In the genomic region with DNA sequence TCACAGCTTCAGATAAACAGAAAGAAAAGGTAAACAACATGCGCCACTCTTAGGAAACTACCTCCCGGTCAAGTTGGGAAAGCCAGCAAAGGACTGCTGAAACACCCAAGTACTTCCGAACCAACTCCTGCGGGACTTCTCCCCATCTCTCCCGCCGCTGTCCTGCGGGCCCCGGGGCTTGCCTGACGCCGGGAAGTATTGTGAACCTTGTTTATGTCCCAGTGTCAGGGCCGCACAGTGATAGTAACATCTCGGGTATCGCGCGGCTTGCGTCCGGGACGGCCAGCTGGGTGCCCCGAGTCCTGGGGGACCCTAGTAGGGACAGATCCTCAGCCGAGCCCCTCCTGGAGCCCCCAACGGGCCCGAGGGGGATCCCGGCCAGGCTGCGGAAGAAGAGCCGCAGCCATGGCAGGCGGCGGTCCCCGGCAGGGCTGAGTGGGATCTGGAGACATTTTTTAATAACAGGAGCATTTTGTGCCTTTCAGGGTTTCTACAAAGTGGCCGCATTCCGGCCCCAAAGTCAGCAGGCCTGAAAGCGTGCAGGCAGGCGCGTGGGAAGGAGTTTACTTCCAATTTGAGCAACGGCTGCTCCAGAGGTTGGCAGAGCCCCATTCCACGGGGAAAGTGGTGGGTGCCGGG, we compare ENCODE assay signal across 8 cellular contexts. TPM values are rescaled to one million over a fixed set of nuclear protein-coding genes. Genes with fewer than 3 reads are reported as not detected.
A peak's percentile ranks its signal among the peaks of the same experiment; 100 is the strongest.
DNase-seq lines count a peak whose midpoint lies in the region; ATAC-seq and TF ChIP-seq lines count a peak whose summit lies in the region.

No MANE protein-coding gene starts in this region.

- H3K27me3 ChIP-seq in MM.1S (replicated peaks; ENCODE audit: insufficient read depth, low read length) = no peaks in the 10 kb centered on the region

- H3K36me3 ChIP-seq in MM.1S (replicated peaks; ENCODE audit: insufficient read depth, low read length) = peaks cover 5% of the 10 kb centered on the region; the same call in 1 of the 2 replicates

- H3K36me3 Mint-ChIP-seq in activated CD4-positive, alpha-beta T cell treated with anti-CD3 and anti-CD28 coated beads, Interleukin-2, amount 10 ng/mL, durations not matched to agents 7 days and 5 days (ENCODE audit: low read depth) = peaks cover 18% of the 10 kb centered on the region
- no peaks in the 10 kb centered on the region for H3K36me3 Mint-ChIP-seq in memory B cell

- H3K4me3 ChIP-seq in MM.1S (ENCODE audit: low read length) = peak overlapping the region; percentile 90

- DNase-seq in ELF-1 (ENCODE audit: low read depth, low spot score) (peak; percentile 82), H4 (ENCODE audit: low spot score) (peak; percentile 32), MM.1S (peak; percentile 51), ecto neural progenitor cell (ENCODE audit: low spot score) (peak; percentile 73), memory B cell (ENCODE audit: low spot score in 2 of 2) (peak; percentile 6 to 43)
- peak; percentile 44 for DNase-seq in activated CD4-positive, alpha-beta T cell treated with anti-CD3 and anti-CD28 coated beads, Interleukin-2, amount 10 ng/mL, durations not matched to agents 7 days and 5 days
- peak; percentile 14 for DNase-seq in stimulated activated CD8-positive, alpha-beta memory T cell treated with anti-CD3 and anti-CD28 coated beads, Interleukin-7, amount 100 ng/mL, for 24 hours (ENCODE audit: low read depth)
- no peak for DNase-seq in effector CD4-positive, alpha-beta T cell

- no peak for ATAC-seq in memory B cell (ENCODE audit: low read depth)

- H4K20me1 ChIP-seq in MM.1S (ENCODE audit: insufficient read depth, low read length) = no peaks in the 10 kb centered on the region

- H3K4me3 Mint-ChIP-seq in activated CD4-positive, alpha-beta T cell treated with anti-CD3 and anti-CD28 coated beads, Interleukin-2, amount 10 ng/mL, durations not matched to agents 7 days and 5 days = peak overlapping the region; percentile 96
- H3K4me3 Mint-ChIP-seq in memory B cell = peak overlapping the region; percentile 93

- peak overlapping the region; percentile 71 for H3K27ac ChIP-seq in MM.1S (ENCODE audit: low read length)

- H3K4me1 ChIP-seq in MM.1S (ENCODE audit: low read length) = peaks cover 11% of the 10 kb centered on the region; the same call in 1 of the 2 replicates

- H3K79me2 ChIP-seq in MM.1S (ENCODE audit: low read length) = peaks cover 56% of the 10 kb centered on the region

- CTCF ChIA-PET in activated CD4-positive, alpha-beta T cell treated with anti-CD3 and anti-CD28 coated beads, Interleukin-2, amount 10 ng/mL, durations not matched to agents 7 days and 5 days (lab: Charles Lee) = interaction anchor here (0.7 to 1.8 kb wide), 2 partner anchors 113 to 195 kb away, joined by 3 to 8 read pairs; a partner anchor contains a TSS

- 0 out of 2 replicates have a peak, but pooled peaks cover 6% of the 10 kb centered on the region for H3F3A ChIP-seq in MM.1S (ENCODE audit: insufficient read depth, low read length)

- no peaks in the 10 kb centered on the region for H3K9me3 Mint-ChIP-seq in activated CD4-positive, alpha-beta T cell treated with anti-CD3 and anti-CD28 coated beads, Interleukin-2, amount 10 ng/mL, durations not matched to agents 7 days and 5 days
- H3K9me3 Mint-ChIP-seq in memory B cell = no peaks in the 10 kb centered on the region

- H3K9ac ChIP-seq in MM.1S (ENCODE audit: low read length) = peak overlapping the region; percentile 92

- peak overlapping the region; percentile 99 for H2AFZ ChIP-seq in MM.1S (ENCODE audit: low read length)

- no peaks in the 10 kb centered on the region for H3K9me2 ChIP-seq in MM.1S (replicated peaks; ENCODE audit: insufficient read depth, low read length)

- no peaks in the 10 kb centered on the region for H3K9me3 ChIP-seq in MM.1S (replicated peaks; ENCODE audit: insufficient read depth, low read length)

- peaks cover 25% of the 10 kb centered on the region for H3K4me1 Mint-ChIP-seq in activated CD4-positive, alpha-beta T cell treated with anti-CD3 and anti-CD28 coated beads, Interleukin-2, amount 10 ng/mL, durations not matched to agents 7 days and 5 days
- H3K4me1 Mint-ChIP-seq in memory B cell = peaks cover 15% of the 10 kb centered on the region

- no peaks in the 10 kb centered on the region for H3K27me3 Mint-ChIP-seq in activated CD4-positive, alpha-beta T cell treated with anti-CD3 and anti-CD28 coated beads, Interleukin-2, amount 10 ng/mL, durations not matched to agents 7 days and 5 days
- H3K27me3 Mint-ChIP-seq in memory B cell = no peaks in the 10 kb centered on the region

- no peak for TF ChIP-seq CTCF in MM.1S (IDR thresholded peaks at IDR 0.05; ENCODE audit: low read length)

- POLR2A ChIA-PET in activated CD4-positive, alpha-beta T cell treated with anti-CD3 and anti-CD28 coated beads, Interleukin-2, amount 10 ng/mL, durations not matched to agents 7 days and 5 days (lab: Charles Lee) = interaction anchor here (1.9 kb wide), 1 partner anchor 120 kb away, joined by 13 read pairs; a partner anchor contains a TSS

- peak overlapping the region; percentile 90 for H3K27ac Mint-ChIP-seq in activated CD4-positive, alpha-beta T cell treated with anti-CD3 and anti-CD28 coated beads, Interleukin-2, amount 10 ng/mL, durations not matched to agents 7 days and 5 days
- H3K27ac Mint-ChIP-seq in memory B cell = peak overlapping the region; percentile 94

- peak overlapping the region; percentile 80 for H3K4me2 ChIP-seq in MM.1S (ENCODE audit: low read depth, low read length)

RNA-seq across cellular contexts. Expression of a gene that starts 0.7 kb away (rescaled TPM):
- 17.5 and 22.8 TPM in 2 replicates for total RNA-seq in H4 (2014; rRNA removed; shearing (Covaris generic))
- total RNA-seq in activated CD4-positive, alpha-beta T cell treated with anti-CD3 and anti-CD28 coated beads, Interleukin-2, amount 10 ng/mL, durations not matched to agents 7 days and 5 days = 10 to 100 TPM; 44.9 to 47.3 TPM

RNA-seq across cellular contexts. Expression of a gene that starts 26.8 kb away (rescaled TPM):
- 0.02 and 0.10 TPM in 2 replicates for total RNA-seq in H4 (2014; rRNA removed; shearing (Covaris generic))
- total RNA-seq in activated CD4-positive, alpha-beta T cell treated with anti-CD3 and anti-CD28 coated beads, Interleukin-2, amount 10 ng/mL, durations not matched to agents 7 days and 5 days = under 1 TPM; 0.04 to 0.12 TPM

RNA-seq across cellular contexts. Expression of a gene that starts 50.8 kb away (rescaled TPM):
- 12.8 and 13.7 TPM in 2 replicates for total RNA-seq in H4 (2014; rRNA removed; shearing (Covaris generic))
- 10 to 100 TPM; 19.5 to 26.5 TPM for total RNA-seq in activated CD4-positive, alpha-beta T cell treated with anti-CD3 and anti-CD28 coated beads, Interleukin-2, amount 10 ng/mL, durations not matched to agents 7 days and 5 days
